ENCODE assay signal across 9 cellular contexts in the genomic region with DNA sequence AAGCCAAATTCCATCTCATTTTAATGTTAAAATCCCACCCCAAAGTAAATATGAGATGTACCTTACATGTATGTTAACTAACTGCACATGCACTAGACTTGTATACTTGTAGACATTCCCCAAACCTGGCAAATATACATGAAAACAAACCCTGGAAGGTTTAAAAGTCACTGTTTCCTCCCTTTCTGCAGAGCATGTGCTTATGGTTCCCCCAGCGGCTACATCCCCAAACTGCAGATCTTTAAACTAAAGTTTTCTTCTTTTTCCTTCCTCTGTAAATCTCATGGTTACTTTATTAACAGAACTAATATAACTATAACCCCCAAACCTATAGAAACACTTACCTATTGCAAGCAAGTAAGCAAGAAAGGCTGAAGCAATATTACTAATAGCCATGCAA.
DNase-seq lines count a peak whose midpoint lies in the region; ATAC-seq and TF ChIP-seq lines count a peak whose summit lies in the region.
"Had no signal": no experiment of that assay in that cellular context is flagged by ENCODE, and none has a peak within 500 bp of the region (broad histone marks: within the 10 kb centered on the region; RNA-seq: fewer than 3 reads in every experiment).

No MANE protein-coding gene starts in this region.

- no peak overlapping the region for H3K27ac Mint-ChIP-seq in endodermal cell

- H3K36me3 ChIP-seq in endodermal cell (ENCODE audit: control insufficient read depth, insufficient read depth, low read length), result no peaks in the 10 kb centered on the region

- no peaks in the 10 kb centered on the region for H3K36me3 Mint-ChIP-seq in endodermal cell (ENCODE audit: low read depth)

- no peak overlapping the region for H3K27ac ChIP-seq in endodermal cell (ENCODE audit: low read depth, low read length)

- H3K27me3 Mint-ChIP-seq in endodermal cell (ENCODE audit: insufficient read depth), result no peaks in the 10 kb centered on the region

- H3K4me1 ChIP-seq in endodermal cell (ENCODE audit: control insufficient read depth, insufficient read depth, low read length), result no peaks in the 10 kb centered on the region

- H3K4me3 Mint-ChIP-seq in endodermal cell, result no peak overlapping the region

- 10 to 33% methylated on average over 1 of the region's 1 CpG for WGBS in endodermal cell (ENCODE audit: insufficient coverage in 1 of 2, insufficient read length in 1 of 2), 2 experiments

- H3K9ac ChIP-seq in endodermal cell (ENCODE audit: extremely low read depth, low read length, poor library complexity, severe bottlenecking), result no peak overlapping the region

- ATAC-seq in GM18907 (IDR thresholded peaks at IDR 0.05; ENCODE audit: unreplicated experiment) (peak; percentile 50), HG02642 (IDR thresholded peaks at IDR 0.05; ENCODE audit: poor library complexity, unreplicated experiment) (no peak), HG03442 (IDR thresholded peaks at IDR 0.05; ENCODE audit: unreplicated experiment) (no peak)
- ATAC-seq: mucosa of descending colon had no signal

- DNase-seq in LNCaP clone FGC (ENCODE audit: low read depth) (no peak), endodermal cell (peak; percentile 63), pons (ENCODE audit: low spot score) (peak; percentile 35)
- no peak for DNase-seq in stimulated activated CD4-positive, alpha-beta T cell treated with anti-CD3 and anti-CD28 coated beads, Interleukin-4, amount 100 ng/mL, for 4 hours
- DNase-seq: mucosa of descending colon, T-helper 1 cell had no signal

- no peak overlapping the region for H3K4me3 ChIP-seq in LNCaP clone FGC (ENCODE audit: low read depth, low read length)
- H3K4me3 ChIP-seq in endodermal cell (ENCODE audit: low read length), result no peak overlapping the region
- H3K4me3 ChIP-seq: mucosa of descending colon had no signal

- no peaks in the 10 kb centered on the region for H3K27me3 ChIP-seq in endodermal cell (ENCODE audit: control insufficient read depth, insufficient read depth, low read length, poor library complexity, severe bottlenecking)

- no peaks in the 10 kb centered on the region for H3K9me3 Mint-ChIP-seq in endodermal cell

- H3K9me3 ChIP-seq in endodermal cell (ENCODE audit: control insufficient read depth, low read length), result no peaks in the 10 kb centered on the region
- H3K9me3 ChIP-seq: mucosa of descending colon had no signal

- TF ChIP-seq CTCF in LNCaP clone FGC (IDR thresholded peaks at IDR 0.05; ENCODE audit: control insufficient read depth, extremely low read depth, insufficient read depth) (peak; percentile 37; the same call in 1 of the 2 replicates), endodermal cell (conservative IDR thresholded peaks at IDR 0.05) (peak; percentile 80)

- no peaks in the 10 kb centered on the region for H3K4me1 Mint-ChIP-seq in endodermal cell

Comparison
In these comparisons a context has a peak if more than half of its experiments do, and no peak if none do; other contexts are left out.
1. DNase-seq: peak in endodermal cell (single experiment) and pons (single experiment); none in LNCaP clone FGC (single experiment) and stimulated activated CD4-positive, alpha-beta T cell treated with anti-CD3 and anti-CD28 coated beads, Interleukin-4, amount 100 ng/mL, for 4 hours (0 of 2).